ENCODE assay signal across 17 cellular contexts in the genomic region with DNA sequence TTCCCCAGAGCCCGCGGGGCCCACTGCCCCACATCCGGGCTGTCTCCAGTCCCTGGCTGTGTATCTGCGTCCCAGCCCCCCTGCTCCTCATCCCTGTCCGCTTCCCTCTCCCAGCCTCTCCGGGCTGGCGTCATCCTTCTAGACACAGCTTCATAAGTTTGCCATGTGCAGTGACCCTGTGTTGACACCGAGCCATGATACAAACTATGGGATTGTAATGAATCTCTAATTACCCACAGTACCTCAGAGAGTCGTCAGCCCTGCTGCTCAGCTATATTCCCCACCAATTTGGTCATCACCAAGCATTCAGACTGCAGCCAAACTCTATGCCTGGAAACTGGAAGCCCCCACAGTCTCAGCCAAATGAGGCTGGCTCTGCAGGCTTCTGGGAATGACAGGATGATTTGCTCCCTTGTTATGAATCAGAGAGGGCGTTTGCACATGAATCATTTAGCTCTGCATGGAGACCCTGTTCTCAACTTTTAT.
DNase-seq lines count a peak whose midpoint lies in the region; ATAC-seq and TF ChIP-seq lines count a peak whose summit lies in the region.
"Had no signal": no experiment of that assay in that cellular context is flagged by ENCODE, and none has a peak within 500 bp of the region (broad histone marks: within the 10 kb centered on the region; RNA-seq: fewer than 3 reads in every experiment).

No MANE protein-coding gene starts in this region.

- H3K4me3 Mint-ChIP-seq in activated T-cell treated with anti-CD3 and anti-CD28 coated beads, Interleukin-2, amount 50 U/mL, for 4 hours: no peak overlapping the region
- H3K4me3 Mint-ChIP-seq: activated T-helper 17 cell treated with anti-CD3 and anti-CD28 coated beads, Interleukin-2, amount 50 U/mL, for 72 hours; IgD-negative memory B cell had no signal

- H3F3A ChIP-seq in smooth muscle cell (ENCODE audit: low read depth): no peaks in the 10 kb centered on the region

- H4K20me1 ChIP-seq in smooth muscle cell (ENCODE audit: low read depth): no peaks in the 10 kb centered on the region
- H4K20me1 ChIP-seq: BLaER1 had no signal

- TF ChIP-seq CTCF in retinal pigment epithelial cell (conservative IDR thresholded peaks at IDR 0.05; ENCODE audit: low read depth, low read length) (no peak), smooth muscle cell (IDR thresholded peaks at IDR 0.05; ENCODE audit: borderline replicate concordance, insufficient read depth, poor library complexity, severe bottlenecking) (no peak)

- H3K4me1 Mint-ChIP-seq in activated T-cell treated with anti-CD3 and anti-CD28 coated beads, Interleukin-2, amount 50 U/mL, for 4 hours (ENCODE audit: low read depth): no peaks in the 10 kb centered on the region
- H3K4me1 Mint-ChIP-seq: activated T-helper 17 cell treated with anti-CD3 and anti-CD28 coated beads, Interleukin-2, amount 50 U/mL, for 72 hours had no signal

- WGBS in smooth muscle cell (ENCODE audit: low lambda C conversion rate): 66% methylated on average over 10 of the region's 10 CpGs

- H3K36me3 Mint-ChIP-seq in activated T-cell treated with anti-CD3 and anti-CD28 coated beads, Interleukin-2, amount 50 U/mL, for 4 hours (ENCODE audit: insufficient read depth): no peaks in the 10 kb centered on the region
- H3K36me3 Mint-ChIP-seq in activated naive CD4-positive, alpha-beta T cell treated with anti-CD3 and anti-CD28 coated beads, Interleukin-2, amount 50 U/mL, for 72 hours: no peaks in the 10 kb centered on the region
- H3K36me3 Mint-ChIP-seq: IgD-negative memory B cell had no signal

- no peaks in the 10 kb centered on the region for H3K79me2 ChIP-seq in smooth muscle cell (ENCODE audit: low read depth)

- no peaks in the 10 kb centered on the region for H3K27me3 Mint-ChIP-seq in activated T-cell treated with anti-CD3 and anti-CD28 coated beads, Interleukin-2, amount 50 U/mL, for 4 hours (ENCODE audit: low read depth)
- H3K27me3 Mint-ChIP-seq: activated T-helper 17 cell treated with anti-CD3 and anti-CD28 coated beads, Interleukin-2, amount 50 U/mL, for 72 hours; progenitor cell of endocrine pancreas had no signal

- no peak overlapping the region for H2AFZ ChIP-seq in smooth muscle cell (ENCODE audit: low read depth)

- no peak overlapping the region for H3K27ac ChIP-seq in SJCRH30
- H3K27ac ChIP-seq in smooth muscle cell (ENCODE audit: low read depth): no peak overlapping the region
- H3K27ac ChIP-seq: BLaER1, dorsolateral prefrontal cortex, upper lobe of left lung had no signal

- no peak overlapping the region for H3K4me2 ChIP-seq in smooth muscle cell
- H3K4me2 ChIP-seq: BLaER1 had no signal

- H3K27me3 ChIP-seq in SJCRH30 (no peaks in the 10 kb centered on the region), iPS-15b (ENCODE audit: control insufficient read depth, insufficient read depth, low read length) (no peaks in the 10 kb centered on the region), smooth muscle cell (ENCODE audit: low read depth) (no peaks in the 10 kb centered on the region)
- H3K27me3 ChIP-seq: BLaER1, upper lobe of left lung had no signal

- H3K36me3 ChIP-seq in SJCRH30 (no peaks in the 10 kb centered on the region), iPS-15b (ENCODE audit: control insufficient read depth, insufficient read depth, low read length) (no peaks in the 10 kb centered on the region), smooth muscle cell (ENCODE audit: low read depth) (no peaks in the 10 kb centered on the region)
- H3K36me3 ChIP-seq: BLaER1, upper lobe of left lung had no signal

- peaks cover 4% of the 10 kb centered on the region; the same call in 1 of the 2 replicates for H3K4me1 ChIP-seq in SJCRH30
- peaks cover 27% of the 10 kb centered on the region for H3K4me1 ChIP-seq in iPS-15b (ENCODE audit: control insufficient read depth, insufficient read depth, low read length)
- H3K4me1 ChIP-seq in smooth muscle cell (ENCODE audit: low read depth): no peaks in the 10 kb centered on the region
- H3K4me1 ChIP-seq: upper lobe of left lung had no signal

- no peaks in the 10 kb centered on the region for H3K9me3 Mint-ChIP-seq in activated T-cell treated with anti-CD3 and anti-CD28 coated beads, Interleukin-2, amount 50 U/mL, for 4 hours
- no peaks in the 10 kb centered on the region for H3K9me3 Mint-ChIP-seq in activated naive CD4-positive, alpha-beta T cell treated with anti-CD3 and anti-CD28 coated beads, Interleukin-2, amount 50 U/mL, for 72 hours
- H3K9me3 Mint-ChIP-seq: activated T-helper 17 cell treated with anti-CD3 and anti-CD28 coated beads, Interleukin-2, amount 50 U/mL, for 72 hours; IgD-negative memory B cell had no signal

- no peak for ATAC-seq in activated T-cell treated with anti-CD3 and anti-CD28 coated beads, Interleukin-2, amount 50 U/mL, for 4 hours
- no peak for ATAC-seq in activated naive CD4-positive, alpha-beta T cell treated with anti-CD3 and anti-CD28 coated beads, Interleukin-2, amount 50 U/mL, for 72 hours
- ATAC-seq: activated T-helper 17 cell treated with anti-CD3 and anti-CD28 coated beads, Interleukin-2, amount 50 U/mL, for 72 hours had no signal

- H3K4me3 ChIP-seq in SJCRH30 (no peak overlapping the region), iPS-15b (ENCODE audit: low read depth, low read length) (peak overlapping the region; percentile 10), retinal pigment epithelial cell (ENCODE audit: low read length) (no peak overlapping the region), smooth muscle cell (no peak overlapping the region)
- H3K4me3 ChIP-seq: BLaER1, upper lobe of left lung had no signal

- no peak overlapping the region for H3K27ac Mint-ChIP-seq in activated naive CD4-positive, alpha-beta T cell treated with anti-CD3 and anti-CD28 coated beads, Interleukin-2, amount 50 U/mL, for 72 hours
- H3K27ac Mint-ChIP-seq: activated T-helper 17 cell treated with anti-CD3 and anti-CD28 coated beads, Interleukin-2, amount 50 U/mL, for 72 hours; IgD-negative memory B cell; progenitor cell of endocrine pancreas had no signal

- H3K9me3 ChIP-seq in SJCRH30 (replicated peaks) (no peaks in the 10 kb centered on the region), iPS-15b (ENCODE audit: control insufficient read depth, insufficient read depth, low read length) (no peaks in the 10 kb centered on the region), smooth muscle cell (replicated peaks; ENCODE audit: low read depth) (no peaks in the 10 kb centered on the region)
- H3K9me3 ChIP-seq: BLaER1, upper lobe of left lung had no signal

- DNase-seq in HT1080 (ENCODE audit: low read depth) (peak; percentile 72), SJCRH30 (peak; percentile 20 to 30), retinal pigment epithelial cell (ENCODE audit: low read depth) (peak; percentile 69), smooth muscle cell (lab: John Stamatoyannopoulos, UW; ENCODE audit: unreplicated experiment) (no peak), COR-L47 (lab: John Stamatoyannopoulos, UW) (no peak)
- DNase-seq in activated T-cell treated with anti-CD3 and anti-CD28 coated beads, Interleukin-2, amount 50 U/mL, for 4 hours: no peak
- DNase-seq in activated naive CD4-positive, alpha-beta T cell treated with anti-CD3 and anti-CD28 coated beads, Interleukin-2, amount 50 U/mL, for 72 hours (ENCODE audit: low spot score in 2 of 2): no peak
- DNase-seq: NCI-H1436, NCI-H524 treated with DMSO at 0.1 percent for 48 hours, T-helper 9 cell had no signal

- H3K9ac ChIP-seq in iPS-15b (ENCODE audit: low read depth, low read length): peak overlapping the region; percentile 28
- H3K9ac ChIP-seq in smooth muscle cell (ENCODE audit: low read depth): no peak overlapping the region
- H3K9ac ChIP-seq: BLaER1 had no signal

Comparison
In these comparisons a context has a peak if more than half of its experiments do, and no peak if none do; other contexts are left out.
1. DNase-seq: peak in HT1080 (single experiment), SJCRH30 (2 of 2) and retinal pigment epithelial cell (single experiment); none in smooth muscle cell (single experiment), COR-L47 (single experiment), activated T-cell treated with anti-CD3 and anti-CD28 coated beads, Interleukin-2, amount 50 U/mL, for 4 hours (single experiment) and activated naive CD4-positive, alpha-beta T cell treated with anti-CD3 and anti-CD28 coated beads, Interleukin-2, amount 50 U/mL, for 72 hours (0 of 2).